ENCODE assay signal across 1 cellular context in genomic region chr20:19816386-19816785, GRCh38.
TF ChIP-seq lines count a peak whose summit lies in the region.

No MANE protein-coding gene starts in this region.

TF ChIP-seq in HCT116, 20 proteins besides CTCF, POLR2A, EP300 and RAD21 (continued from another document):
- no peak for TF ChIP-seq SRF (IDR thresholded peaks at IDR 0.05; ENCODE audit: low read depth)
- TF ChIP-seq EZH2phosphoT487 (IDR thresholded peaks at IDR 0.05; ENCODE audit: borderline replicate concordance), result no peak
- no peak for TF ChIP-seq SP1 (IDR thresholded peaks at IDR 0.05; ENCODE audit: low read depth)
- no peak for TF ChIP-seq ZBTB33 (IDR thresholded peaks at IDR 0.05; ENCODE audit: extremely low read depth, insufficient replicate concordance, low read length)
- TF ChIP-seq JUND (IDR thresholded peaks at IDR 0.05), result no peak
- TF ChIP-seq, protein P1, sequence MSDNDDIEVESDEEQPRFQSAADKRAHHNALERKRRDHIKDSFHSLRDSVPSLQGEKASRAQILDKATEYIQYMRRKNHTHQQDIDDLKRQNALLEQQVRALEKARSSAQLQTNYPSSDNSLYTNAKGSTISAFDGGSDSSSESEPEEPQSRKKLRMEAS (IDR thresholded peaks at IDR 0.05), result no peak
- no peak for TF ChIP-seq REST (IDR thresholded peaks at IDR 0.05; ENCODE audit: low read depth)
TF ChIP-seq in HCT116: peak in this region for 0.
